In genomic region chr2:61177727-61178549, GRCh38 we compare ENCODE assay signal across 8 cellular contexts. TPM values are rescaled to one million over a fixed set of nuclear protein-coding genes. Genes with fewer than 3 reads are reported as not detected.
DNase-seq lines count a peak whose midpoint lies in the region; ATAC-seq and TF ChIP-seq lines count a peak whose summit lies in the region.

No MANE protein-coding gene starts in this region.

- TF ChIP-seq POLR2A in NB4 (IDR thresholded peaks at IDR 0.05; ENCODE audit: extremely low read depth, insufficient read length) = no peak

- peaks cover 0 to 3% (median 0%) of the 10 kb centered on the region in 3 experiments for H3K27me3 ChIP-seq in neuronal stem cell (ENCODE audit: control insufficient read depth in 3 of 3, insufficient read depth in 3 of 3, low read depth in 1 of 3, low read length in 3 of 3)

- peak overlapping the region; percentile 96 for H2AK5ac ChIP-seq in neuronal stem cell (ENCODE audit: low read depth, low read length)

- peaks cover 55% of the 10 kb centered on the region for H3K4me1 Mint-ChIP-seq in activated T-cell treated with anti-CD3 and anti-CD28 coated beads, Interleukin-2, amount 50 U/mL, for 24 hours (ENCODE audit: low read depth)

- H3K36me3 ChIP-seq in neuronal stem cell (replicated peaks in 1 of 2; ENCODE audit: control insufficient read depth in 2 of 2, insufficient read depth in 2 of 2, low read length in 2 of 2) = peaks cover 13 to 46% of the 10 kb centered on the region in 2 donors
- no peaks in the 10 kb centered on the region for H3K36me3 ChIP-seq in urinary bladder (ENCODE audit: insufficient read depth)

- H3K79me1 ChIP-seq in neuronal stem cell (ENCODE audit: low read depth, low read length) = peaks cover 2% of the 10 kb centered on the region

- peak overlapping the region; percentile 47 for H3K23ac ChIP-seq in neuronal stem cell (ENCODE audit: low read depth, low read length, poor library complexity)

- H2BK5ac ChIP-seq in neuronal stem cell (ENCODE audit: low read length) = peak overlapping the region; percentile 20

- peak overlapping the region; percentile 96 for H3K27ac Mint-ChIP-seq in activated T-cell treated with anti-CD3 and anti-CD28 coated beads, Interleukin-2, amount 50 U/mL, for 24 hours

- H3K9ac ChIP-seq in neuronal stem cell (ENCODE audit: low read depth, low read length, poor library complexity) = peak overlapping the region; percentile 96

- H3K4me3 ChIP-seq in NB4 (ENCODE audit: low read depth, low read length) (peak overlapping the region; percentile 83), fibroblast of mammary gland (ENCODE audit: control insufficient read depth, low read depth, low read length) (peak overlapping the region; percentile 64), neuronal stem cell (ENCODE audit: low read length in 2 of 2) (peak overlapping the region; percentile 75 to 91), urinary bladder (ENCODE audit: low read depth, low read length) (peak overlapping the region; percentile 79)

- H3K4me3 Mint-ChIP-seq in activated T-cell treated with anti-CD3 and anti-CD28 coated beads, Interleukin-2, amount 50 U/mL, for 24 hours = peak overlapping the region; percentile 90

- H3K4me2 ChIP-seq in neuronal stem cell (ENCODE audit: insufficient read depth, low read length, poor library complexity, severe bottlenecking) = peak overlapping the region; percentile 86

- DNase-seq in EL = peak; percentile 37
- DNase-seq in NB4 (ENCODE audit: low read depth) = peak; percentile 67
- DNase-seq in activated T-cell treated with anti-CD3 and anti-CD28 coated beads, Interleukin-2, amount 50 U/mL, for 24 hours = no peak
- peak; percentile 30 for DNase-seq in fibroblast of mammary gland (ENCODE audit: low read depth)
- no peak for DNase-seq in neuronal stem cell (ENCODE audit: low spot score)
- DNase-seq in NCI-H774 (lab: John Stamatoyannopoulos, UW) = no peak

- H3K4me1 ChIP-seq in neuronal stem cell (ENCODE audit: control insufficient read depth in 2 of 2, insufficient read depth in 1 of 2, low read depth in 1 of 2, low read length in 2 of 2) (peaks cover 9 to 15% of the 10 kb centered on the region in 2 donors), urinary bladder (ENCODE audit: insufficient read depth) (no peaks in the 10 kb centered on the region)

- H3K4ac ChIP-seq in neuronal stem cell (ENCODE audit: low read length) = no peak overlapping the region

- peak overlapping the region; percentile 49 for H4K91ac ChIP-seq in neuronal stem cell (ENCODE audit: low read depth, low read length, poor library complexity)

- no peaks in the 10 kb centered on the region for H3K9me3 Mint-ChIP-seq in activated T-cell treated with anti-CD3 and anti-CD28 coated beads, Interleukin-2, amount 50 U/mL, for 24 hours

- H4K8ac ChIP-seq in neuronal stem cell (ENCODE audit: low read depth, low read length) = peak overlapping the region; percentile 26

- no peak overlapping the region for H2BK15ac ChIP-seq in neuronal stem cell (ENCODE audit: low read length)

- no peak overlapping the region for H3K27ac ChIP-seq in neuronal stem cell (replicated peaks; ENCODE audit: low read length)
- peak overlapping the region; percentile 98 for H3K27ac ChIP-seq in urinary bladder (ENCODE audit: low read depth)

- H3K36me3 Mint-ChIP-seq in activated T-cell treated with anti-CD3 and anti-CD28 coated beads, Interleukin-2, amount 50 U/mL, for 24 hours (ENCODE audit: low read depth) = peaks cover 53% of the 10 kb centered on the region

- H3K14ac ChIP-seq in neuronal stem cell (ENCODE audit: low read length) = peak overlapping the region; percentile 76

- no peak for TF ChIP-seq CTCF in NB4 (IDR thresholded peaks at IDR 0.05; ENCODE audit: low read depth, low read length)
- TF ChIP-seq CTCF in fibroblast of mammary gland (conservative IDR thresholded peaks at IDR 0.05; ENCODE audit: control insufficient read depth, insufficient read depth, low read depth, low read length) = no peak

- WGBS in neuronal stem cell (ENCODE audit: extremely low coverage in 2 of 2, insufficient read length in 2 of 2, insufficient replicate concordance in 1 of 2), 2 donors = no CpG with 5 or more reads among the region's 45 CpGs
- 15% methylated on average over 45 of the region's 45 CpGs for WGBS in urinary bladder

- H3K18ac ChIP-seq in neuronal stem cell (ENCODE audit: low read length) = peak overlapping the region; percentile 95

- no peak overlapping the region for H2BK12ac ChIP-seq in neuronal stem cell (ENCODE audit: low read length)

- no peak overlapping the region for H2BK120ac ChIP-seq in neuronal stem cell (ENCODE audit: low read depth, low read length)

- peaks cover 0 to under 1% of the 10 kb centered on the region in 2 donors for H3K9me3 ChIP-seq in neuronal stem cell (replicated peaks in 1 of 2; ENCODE audit: control insufficient read depth in 2 of 2, insufficient read depth in 1 of 2, low read depth in 1 of 2, low read length in 2 of 2)

- peak; percentile 33 for ATAC-seq in GM21723 (IDR thresholded peaks at IDR 0.05; ENCODE audit: unreplicated experiment)

- no peaks in the 10 kb centered on the region for H3K27me3 Mint-ChIP-seq in activated T-cell treated with anti-CD3 and anti-CD28 coated beads, Interleukin-2, amount 50 U/mL, for 24 hours

- peak overlapping the region; percentile 94 for H2AFZ ChIP-seq in neuronal stem cell (ENCODE audit: low read length)

RNA-seq across cellular contexts. Expression of gene C2orf74, which starts 15.9 kb away (rescaled TPM):
- polyA plus RNA-seq in neuronal stem cell (2013, experiment 1 of 2) = 30.9 TPM
- polyA plus RNA-seq in neuronal stem cell (2013, experiment 2 of 2) = 31.7 TPM
- 7.2 TPM for total RNA-seq in urinary bladder
- 22.6 TPM for polyA plus RNA-seq in urinary bladder

Comparison
In these comparisons a context has a peak if more than half of its experiments do, and no peak if none do; other contexts are left out.
1. DNase-seq: peak in EL (single experiment), NB4 (single experiment) and fibroblast of mammary gland (single experiment); none in activated T-cell treated with anti-CD3 and anti-CD28 coated beads, Interleukin-2, amount 50 U/mL, for 24 hours (single experiment), neuronal stem cell (single experiment) and NCI-H774 (single experiment).
2. Peak in every context shown above with its lines, with median percentiles within 50 percentile points of each other: H3K4me3 ChIP-seq.